8 cellular contexts compared by ENCODE assay signal in the genomic region with DNA sequence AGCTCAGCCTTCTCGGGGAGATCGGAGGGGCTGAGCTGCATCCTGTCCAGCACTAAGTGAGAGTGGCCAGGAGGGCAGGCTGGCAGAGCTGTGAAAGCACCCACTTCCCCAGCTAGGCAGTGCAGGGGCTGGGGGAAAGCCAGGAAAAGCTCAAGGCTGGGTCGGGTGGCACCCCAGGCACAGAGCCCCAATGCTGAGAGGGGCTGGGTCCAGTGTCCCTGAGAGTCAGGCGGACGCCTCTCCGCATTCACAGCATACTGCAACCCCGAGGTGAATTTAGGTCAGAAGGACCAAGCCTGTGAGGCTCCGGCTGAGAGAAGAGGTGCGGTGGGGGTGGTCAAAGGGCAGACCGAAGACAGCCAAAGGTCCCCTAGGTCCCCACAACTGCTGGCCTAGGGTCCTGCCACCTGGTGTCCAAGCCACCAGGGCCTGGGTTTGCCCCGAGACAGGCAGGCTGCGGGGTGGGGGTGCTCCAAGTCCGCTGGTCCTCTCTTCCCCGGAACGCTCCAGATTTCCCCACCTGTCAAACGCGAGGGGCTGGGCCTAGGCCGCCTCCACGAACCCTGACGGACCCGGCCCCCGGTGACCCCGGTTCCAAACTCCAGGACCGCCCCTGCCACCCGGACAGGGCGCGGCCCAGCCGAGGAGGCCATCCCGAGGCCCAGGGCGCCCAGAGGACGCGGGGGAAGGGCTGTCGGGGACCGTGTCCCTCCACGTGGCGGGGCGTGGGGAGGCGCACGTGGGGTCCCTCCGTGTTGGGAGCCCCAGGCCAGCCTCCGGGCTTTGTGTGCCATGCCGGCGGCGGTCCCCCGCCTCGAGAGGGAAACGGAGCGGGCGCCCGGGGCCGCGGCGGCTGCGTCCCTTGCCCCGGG.
A peak's percentile ranks its signal among the peaks of the same experiment; 100 is the strongest.
DNase-seq lines count a peak whose midpoint lies in the region; ATAC-seq and TF ChIP-seq lines count a peak whose summit lies in the region.

No MANE protein-coding gene starts in this region.

- no peaks in the 10 kb centered on the region for H3K27me3 ChIP-seq in parathyroid adenoma (ENCODE audit: control insufficient read depth, insufficient read depth, low read length)

- H3K9me3 Mint-ChIP-seq in activated T-cell treated with anti-CD3 and anti-CD28 coated beads, Interleukin-2, amount 50 U/mL, for 24 hours = no peaks in the 10 kb centered on the region

- no peaks in the 10 kb centered on the region for H3K4me1 ChIP-seq in parathyroid adenoma

- no peaks in the 10 kb centered on the region for H3K36me3 ChIP-seq in parathyroid adenoma (ENCODE audit: control insufficient read depth, insufficient read depth, low read length)

- DNase-seq in KG1 (lab: John Stamatoyannopoulos, UW) = peak; percentile 47
- DNase-seq in activated T-cell treated with anti-CD3 and anti-CD28 coated beads, Interleukin-2, amount 50 U/mL, for 24 hours = no peak
- DNase-seq in glomerular visceral epithelial cell (ENCODE audit: extremely low spot score) = peak; percentile 18
- no peak for DNase-seq in GOT3 (lab: John Stamatoyannopoulos, UW)
- no peak for DNase-seq in NCI-H128 (lab: John Stamatoyannopoulos, UW; ENCODE audit: unreplicated experiment)

- H2AFZ ChIP-seq in parathyroid adenoma = peak overlapping the region; percentile 92

- no peaks in the 10 kb centered on the region for H3K9me3 ChIP-seq in parathyroid adenoma (ENCODE audit: control insufficient read depth, low read length)

- H3K27ac Mint-ChIP-seq in activated T-cell treated with anti-CD3 and anti-CD28 coated beads, Interleukin-2, amount 50 U/mL, for 24 hours = peak overlapping the region; percentile 89

- peaks cover 39% of the 10 kb centered on the region for H3K36me3 Mint-ChIP-seq in activated T-cell treated with anti-CD3 and anti-CD28 coated beads, Interleukin-2, amount 50 U/mL, for 24 hours (ENCODE audit: low read depth)

- H3K4me3 Mint-ChIP-seq in activated T-cell treated with anti-CD3 and anti-CD28 coated beads, Interleukin-2, amount 50 U/mL, for 24 hours = peak overlapping the region; percentile 92

- ATAC-seq in GM21717 (IDR thresholded peaks at IDR 0.05; ENCODE audit: unreplicated experiment) = peak; percentile 21

- H3K9ac ChIP-seq in parathyroid adenoma = peak overlapping the region; percentile 67

- H3K4me2 ChIP-seq in parathyroid adenoma (ENCODE audit: low read length) = peak overlapping the region; percentile 94

- H3K4me1 Mint-ChIP-seq in activated T-cell treated with anti-CD3 and anti-CD28 coated beads, Interleukin-2, amount 50 U/mL, for 24 hours (ENCODE audit: low read depth) = peaks cover 38% of the 10 kb centered on the region

- H3K27ac ChIP-seq in parathyroid adenoma = peak overlapping the region; percentile 59

- peak overlapping the region; percentile 86 for H3K4me3 ChIP-seq in GM08714 (ENCODE audit: low read length)
- H3K4me3 ChIP-seq in parathyroid adenoma (ENCODE audit: low read depth, low read length) = peak overlapping the region; percentile 83

- peaks cover 8% of the 10 kb centered on the region for H3K79me2 ChIP-seq in parathyroid adenoma

- H3K27me3 Mint-ChIP-seq in activated T-cell treated with anti-CD3 and anti-CD28 coated beads, Interleukin-2, amount 50 U/mL, for 24 hours = no peaks in the 10 kb centered on the region

- no peak for TF ChIP-seq CTCF in parathyroid adenoma (IDR thresholded peaks at IDR 0.05)

Comparison
In these comparisons a context has a peak if more than half of its experiments do, and no peak if none do; other contexts are left out.
1. DNase-seq: peak in KG1 (single experiment) and glomerular visceral epithelial cell (single experiment); none in activated T-cell treated with anti-CD3 and anti-CD28 coated beads, Interleukin-2, amount 50 U/mL, for 24 hours (single experiment), GOT3 (single experiment) and NCI-H128 (single experiment).